ENCODE assay signal across 8 cellular contexts in genomic region chr10:127906548-127907377, GRCh38. TPM values are rescaled to one million over a fixed set of nuclear protein-coding genes. Genes with fewer than 3 reads are reported as not detected.
DNase-seq lines count a peak whose midpoint lies in the region; ATAC-seq and TF ChIP-seq lines count a peak whose summit lies in the region.

Gene PTPRE (plus strand): TSS chr10:127907103. CDS start chr10:128040882, 133,779 bp downstream.

- H3K9ac ChIP-seq in DND-41 (ENCODE audit: low read depth, low read length) (no peak within 1 kb of the TSS), liver (ENCODE audit: low read depth in 1 of 2, low read length in 2 of 2) (no peak within 1 kb of the TSS)

- H3K9me3 ChIP-seq in DND-41 (ENCODE audit: insufficient read depth, low read length, severe bottlenecking) (no peaks in the 10 kb centered on the region), liver (ENCODE audit: control insufficient read depth in 4 of 4, low read length in 3 of 4) (no peaks in the 10 kb centered on the region)

- no peaks in the 10 kb centered on the region for H4K20me1 ChIP-seq in DND-41 (ENCODE audit: insufficient read depth, low read length)

- H3K27ac Mint-ChIP-seq in HFFc6 = no peak within 1 kb of the TSS

- H3K4me2 ChIP-seq in DND-41 (ENCODE audit: insufficient read depth, low read length) = no peak within 1 kb of the TSS

- H3K27me3 ChIP-seq in DND-41 (ENCODE audit: insufficient read depth, low read length, poor library complexity) (no peaks in the 10 kb centered on the region), liver (ENCODE audit: control insufficient read depth in 4 of 4, insufficient read depth in 4 of 4, low read length in 3 of 4) (peaks cover 0 to 2% (median 0%) of the 10 kb centered on the region in 4 donors)

- peaks cover 56% of the 10 kb centered on the region for H3K9me3 Mint-ChIP-seq in HFFc6

- no peaks in the 10 kb centered on the region for H3K4me1 Mint-ChIP-seq in HFFc6 (ENCODE audit: low read depth)

- WGBS in liver = 10% methylated on average over 78 of the region's 78 CpGs

- H3K4me3 ChIP-seq in DND-41 (ENCODE audit: low read depth in 1 of 2, low read length in 2 of 2) = no peak within 1 kb of the TSS
- H3K4me3 ChIP-seq in choroid plexus epithelial cell (ENCODE audit: low read depth, low read length) = peak within 1 kb of the TSS; percentile 69
- H3K4me3 ChIP-seq in liver (ENCODE audit: low read depth in 1 of 3, low read length in 3 of 3) = peak within 1 kb of the TSS; percentile 7 to 67 (median 35)

- no peak within 1 kb of the TSS for H3K4me3 Mint-ChIP-seq in HFFc6

- DNase-seq in DND-41 = no peak
- DNase-seq in KBM-7 = peak; percentile 38
- peak; percentile 57 to 68 for DNase-seq in activated CD4-positive, alpha-beta T cell treated with anti-CD3 and anti-CD28 coated beads for 24 hours (ENCODE audit: low read depth in 2 of 2)
- DNase-seq in choroid plexus epithelial cell (ENCODE audit: low read depth) = peak; percentile 72
- peak; percentile 67 for DNase-seq in stimulated activated CD4-positive, alpha-beta T cell treated with anti-CD3 and anti-CD28 coated beads, Interleukin-2, amount 100 ng/mL, for 4 hours (ENCODE audit: low read depth)
- no peak for DNase-seq in HFFc6

- H3K36me3 Mint-ChIP-seq in HFFc6 (ENCODE audit: low read depth) = no peaks in the 10 kb centered on the region

- H3K4me1 ChIP-seq in DND-41 (ENCODE audit: insufficient read depth, low read length) (no peaks in the 10 kb centered on the region), liver (ENCODE audit: control insufficient read depth in 4 of 4, insufficient read depth in 4 of 4, low read length in 3 of 4) (peaks cover 2 to 18% (median 9%) of the 10 kb centered on the region in 4 donors)

- H3K36me3 ChIP-seq in DND-41 (ENCODE audit: insufficient read depth, low read length) (no peaks in the 10 kb centered on the region), liver (ENCODE audit: control insufficient read depth in 4 of 4, insufficient read depth in 3 of 4, low read depth in 1 of 4, low read length in 3 of 4) (no peaks in the 10 kb centered on the region)

- ATAC-seq in DND-41 (ENCODE audit: insufficient read depth, low read depth) = peak; percentile 52; the same call in 1 of the 3 replicates
- ATAC-seq in GM21619 (IDR thresholded peaks at IDR 0.05; ENCODE audit: unreplicated experiment) = peak; percentile 89

- H3K27me3 Mint-ChIP-seq in HFFc6 (ENCODE audit: insufficient read depth) = peaks cover 5% of the 10 kb centered on the region

- H2AFZ ChIP-seq in DND-41 (ENCODE audit: low read depth, low read length) = no peak within 1 kb of the TSS

- in situ Hi-C loops in KBM-7 (cut with MboI; ENCODE audit: low pct_unique_long_range_greater_than_20kb, low sequenced_read_pairs) = loop anchor here (25.0 kb wide), 1 partner anchor 106 kb away; no protein-coding TSS in a partner anchor

- no peak within 1 kb of the TSS for H3K27ac ChIP-seq in DND-41 (ENCODE audit: low read length)
- H3K27ac ChIP-seq in liver (ENCODE audit: low read depth in 1 of 2, low read length in 2 of 2) = no peak within 1 kb of the TSS

- TF ChIP-seq CTCF in DND-41 (IDR thresholded peaks at IDR 0.05; ENCODE audit: borderline replicate concordance, extremely low read depth, low read length, poor library complexity, severe bottlenecking) = peak; percentile 31
- TF ChIP-seq CTCF in choroid plexus epithelial cell (conservative IDR thresholded peaks at IDR 0.05; ENCODE audit: low read depth, low read length) = peak; percentile 51
- peak; percentile 82 for TF ChIP-seq CTCF in liver (IDR thresholded peaks at IDR 0.05; ENCODE audit: low read depth, low read length, missing input control)
- TF ChIP-seq CTCF in HFFc6 (IDR thresholded peaks at IDR 0.05) = no peak

- peak; percentile 39 to 61 for TF ChIP-seq RAD21 in liver (IDR thresholded peaks at IDR 0.05)

- no peaks in the 10 kb centered on the region for H3K79me2 ChIP-seq in DND-41 (ENCODE audit: insufficient read depth, low read length)

TF ChIP-seq in liver, 16 proteins besides CTCF, POLR2A, EP300 and RAD21:
- TF ChIP-seq REST (IDR thresholded peaks at IDR 0.05) (no peak), HNF4A (conservative IDR thresholded peaks at IDR 0.05) (no peak), ATF3 (IDR thresholded peaks at IDR 0.05) (no peak), YY1 (IDR thresholded peaks at IDR 0.05) (no peak), MAX (IDR thresholded peaks at IDR 0.05) (no peak), EGR1 (IDR thresholded peaks at IDR 0.05; ENCODE audit: low read depth in 2 of 2) (no peak), FOXA1 (IDR thresholded peaks at IDR 0.05) (no peak), ZBTB33 (IDR thresholded peaks at IDR 0.05) (no peak), RXRA (IDR thresholded peaks at IDR 0.05) (no peak), JUND (IDR thresholded peaks at IDR 0.05) (no peak), TAF1 (conservative IDR thresholded peaks at IDR 0.05) (no peak), GABPA (IDR thresholded peaks at IDR 0.05 in 1 of 2, conservative IDR thresholded peaks at IDR 0.05 in 1 of 2) (no peak), NR2F2 (IDR thresholded peaks at IDR 0.05) (no peak), FOXA2 (IDR thresholded peaks at IDR 0.05) (no peak), HNF4G (IDR thresholded peaks at IDR 0.05) (no peak), SP1 (IDR thresholded peaks at IDR 0.05) (no peak)

RNA-seq across cellular contexts. Expression of gene PTPRE, which starts in this region (rescaled TPM):
- 10 to 100 TPM in 1 of 2 donors, 1 to 10 TPM in 1; 4.0 to 12.5 TPM for total RNA-seq in liver
- 1 to 10 TPM; 1.5 to 3.5 TPM for polyA plus RNA-seq in liver
- total RNA-seq in HFFc6 (2021; fragmentation: NEBNext Ultra II Directional; extraction: Animal tissue kit (Norgen Biotek cat#: 25700)) = under 1 TPM in 3 of 6 experiments, not detected in 3; 0.14 to 0.37 (median 0.15) TPM

Comparison
In these comparisons a context has a peak if more than half of its experiments do, and no peak if none do; other contexts are left out.
1. DNase-seq: peak in KBM-7 (single experiment), activated CD4-positive, alpha-beta T cell treated with anti-CD3 and anti-CD28 coated beads for 24 hours (2 of 2), choroid plexus epithelial cell (single experiment) and stimulated activated CD4-positive, alpha-beta T cell treated with anti-CD3 and anti-CD28 coated beads, Interleukin-2, amount 100 ng/mL, for 4 hours (single experiment); none in DND-41 (single experiment) and HFFc6 (single experiment).
2. H3K4me3 ChIP-seq: peak in choroid plexus epithelial cell (single experiment) and liver (3 of 3); none in DND-41 (0 of 2).